8 cellular contexts compared by ENCODE assay signal in the genomic region with DNA sequence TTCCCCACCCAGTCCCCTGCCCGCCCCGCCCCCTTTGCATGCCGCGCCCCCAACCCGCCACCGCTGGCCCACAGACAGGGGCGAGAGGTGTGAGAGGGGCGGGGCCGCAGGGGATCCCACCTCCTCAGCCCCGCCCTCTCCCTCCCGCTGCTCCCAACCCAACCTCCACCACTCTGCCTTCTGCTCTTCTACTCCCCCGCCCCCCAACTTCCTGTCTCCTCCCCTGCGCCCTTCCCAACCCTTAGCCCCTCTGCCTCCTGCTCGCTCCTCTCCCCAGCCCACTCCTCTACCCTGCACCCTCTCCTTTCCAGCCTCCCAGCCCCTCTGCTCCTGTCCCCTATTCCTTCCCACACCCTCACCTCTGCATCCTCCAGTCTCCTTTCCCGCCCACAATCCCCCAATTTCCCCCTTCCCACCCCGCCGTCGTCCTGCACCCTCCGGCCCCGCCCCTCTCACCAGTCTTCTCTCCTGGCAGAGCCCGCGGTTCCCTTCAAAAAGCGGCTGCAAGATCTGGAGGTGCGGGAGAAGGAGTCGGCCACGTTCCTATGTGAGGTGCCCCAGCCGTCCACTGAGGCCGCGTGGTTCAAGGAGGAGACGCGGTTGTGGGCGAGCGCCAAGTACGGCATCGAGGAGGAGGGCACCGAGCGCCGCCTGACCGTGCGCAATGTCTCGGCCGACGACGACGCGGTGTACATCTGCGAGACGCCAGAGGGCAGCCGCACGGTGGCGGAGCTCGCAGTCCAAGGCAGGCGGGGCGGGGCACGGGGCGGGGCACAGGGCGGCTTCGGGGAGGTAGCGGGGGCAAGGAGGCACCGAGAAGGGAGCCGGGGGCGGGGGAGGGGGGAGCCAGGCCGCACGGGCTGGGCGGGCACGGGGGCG. TPM values are rescaled to one million over a fixed set of nuclear protein-coding genes. Genes with fewer than 3 reads are reported as not detected.
DNase-seq lines count a peak whose midpoint lies in the region; ATAC-seq and TF ChIP-seq lines count a peak whose summit lies in the region.

No MANE protein-coding gene starts in this region.

- H3K36me3 Mint-ChIP-seq in HFFc6 (ENCODE audit: low read depth) = no peaks in the 10 kb centered on the region
- H3K36me3 Mint-ChIP-seq in activated naive CD8-positive, alpha-beta T cell treated with anti-CD3 and anti-CD28 coated beads, Interleukin-2, amount 10 ng/mL, durations not matched to agents 7 days and 5 days = peaks cover 3% of the 10 kb centered on the region

- no peak for TF ChIP-seq POLR2A in prostate gland (IDR thresholded peaks at IDR 0.05)

- no peaks in the 10 kb centered on the region for H3K4me1 Mint-ChIP-seq in HFFc6 (ENCODE audit: low read depth)
- peaks cover 7% of the 10 kb centered on the region for H3K4me1 Mint-ChIP-seq in activated naive CD8-positive, alpha-beta T cell treated with anti-CD3 and anti-CD28 coated beads, Interleukin-2, amount 10 ng/mL, durations not matched to agents 7 days and 5 days

- peak overlapping the region; percentile 82 for H3K4me3 Mint-ChIP-seq in HFFc6
- H3K4me3 Mint-ChIP-seq in activated naive CD8-positive, alpha-beta T cell treated with anti-CD3 and anti-CD28 coated beads, Interleukin-2, amount 10 ng/mL, durations not matched to agents 7 days and 5 days = peak overlapping the region; percentile 92

- intact Hi-C loops in left cardiac atrium (cut with DNase I) (no loop called here), prostate gland (cut with DNase I) (no loop called here)

- POLR2A ChIA-PET in activated naive CD8-positive, alpha-beta T cell treated with anti-CD3 and anti-CD28 coated beads, Interleukin-2, amount 10 ng/mL, durations not matched to agents 7 days and 5 days (lab: Charles Lee) = interaction anchor here (0.7 to 1.6 kb wide), 5 partner anchors 73 to 251 kb away, joined by 3 to 8 read pairs (median 4); partner anchors contain the start of genes GUK1 and TRIM11

- peak overlapping the region; percentile 73 to 76 for H3K27ac ChIP-seq in prostate gland

- under 1% methylated on average over 51 of the region's 67 CpGs for WGBS in prostate gland

- H3K27me3 Mint-ChIP-seq in HFFc6 (ENCODE audit: insufficient read depth) = no peaks in the 10 kb centered on the region
- H3K27me3 Mint-ChIP-seq in activated naive CD8-positive, alpha-beta T cell treated with anti-CD3 and anti-CD28 coated beads, Interleukin-2, amount 10 ng/mL, durations not matched to agents 7 days and 5 days = no peaks in the 10 kb centered on the region

- H3K9me3 Mint-ChIP-seq in HFFc6 = no peaks in the 10 kb centered on the region
- H3K9me3 Mint-ChIP-seq in activated naive CD8-positive, alpha-beta T cell treated with anti-CD3 and anti-CD28 coated beads, Interleukin-2, amount 10 ng/mL, durations not matched to agents 7 days and 5 days = no peaks in the 10 kb centered on the region

- DNase-seq in GM04503 (ENCODE audit: low read depth) = peak; percentile 18
- DNase-seq in HFFc6 = peak; percentile 52
- DNase-seq in MV-4-11 (lab: John Stamatoyannopoulos, UW) = peak; percentile 48
- peak; percentile 88 for DNase-seq in SKM-1 treated with dmso at 0.1 percent for 144 hours (lab: John Stamatoyannopoulos, UW; ENCODE audit: unreplicated experiment)
- peak; percentile 90 for DNase-seq in activated naive CD8-positive, alpha-beta T cell treated with anti-CD3 and anti-CD28 coated beads, Interleukin-2, amount 10 ng/mL, durations not matched to agents 7 days and 5 days
- DNase-seq in left cardiac atrium = peak; percentile 88
- DNase-seq in prostate gland (ENCODE audit: low spot score) = peak; percentile 91
- peak; percentile 90 for DNase-seq in ureter (ENCODE audit: low spot score)

- H3K27me3 ChIP-seq in prostate gland (replicated peaks; ENCODE audit: insufficient read depth) = no peaks in the 10 kb centered on the region

- no peaks in the 10 kb centered on the region for H3K36me3 ChIP-seq in prostate gland

- H3K4me1 ChIP-seq in prostate gland (replicated peaks) = no peaks in the 10 kb centered on the region

- TF ChIP-seq CTCF in HFFc6 (IDR thresholded peaks at IDR 0.05) = peak; percentile 56
- TF ChIP-seq CTCF in prostate gland (IDR thresholded peaks at IDR 0.05) = peak; percentile 38 to 69 (median 64)

- peak; percentile 92 for ATAC-seq in activated naive CD8-positive, alpha-beta T cell treated with anti-CD3 and anti-CD28 coated beads, Interleukin-2, amount 10 ng/mL, durations not matched to agents 7 days and 5 days (ENCODE audit: low read depth)
- peak; percentile 76 to 81 for ATAC-seq in left cardiac atrium

- peak overlapping the region; percentile 38 to 49 for H3K4me3 ChIP-seq in prostate gland

- H3K27ac Mint-ChIP-seq in HFFc6 = no peak overlapping the region
- H3K27ac Mint-ChIP-seq in activated naive CD8-positive, alpha-beta T cell treated with anti-CD3 and anti-CD28 coated beads, Interleukin-2, amount 10 ng/mL, durations not matched to agents 7 days and 5 days = peak overlapping the region; percentile 85

- no peaks in the 10 kb centered on the region for H3K9me3 ChIP-seq in prostate gland

RNA-seq across cellular contexts. Expression of gene OBSCN, which starts 5.4 kb away (rescaled TPM):
- 1 to 10 TPM in 2 of 6 experiments, under 1 TPM in 4; 0.27 to 1.8 (median 0.53) TPM for total RNA-seq in HFFc6 (2021; fragmentation: NEBNext Ultra II Directional; extraction: Animal tissue kit (Norgen Biotek cat#: 25700))
- 10 to 100 TPM; 44.3 to 44.7 TPM for total RNA-seq in activated naive CD8-positive, alpha-beta T cell treated with anti-CD3 and anti-CD28 coated beads, Interleukin-2, amount 10 ng/mL, durations not matched to agents 7 days and 5 days
- total RNA-seq in left cardiac atrium (100 to 1,000 TPM; 194 to 201 TPM), prostate gland (10 to 100 TPM; 34.3 to 45.2 TPM), ureter (42.2 TPM)

RNA-seq across cellular contexts. Expression of gene IBA57, which starts 47.6 kb away (rescaled TPM):
- total RNA-seq in HFFc6 (2021; fragmentation: NEBNext Ultra II Directional; extraction: Animal tissue kit (Norgen Biotek cat#: 25700)) = 1 to 10 TPM; 4.2 to 5.8 (median 4.7) TPM
- total RNA-seq in activated naive CD8-positive, alpha-beta T cell treated with anti-CD3 and anti-CD28 coated beads, Interleukin-2, amount 10 ng/mL, durations not matched to agents 7 days and 5 days = 10 to 100 TPM in 1 of 2 experiments, 1 to 10 TPM in 1; 9.7 to 12.2 TPM
- total RNA-seq in left cardiac atrium = 10 to 100 TPM; 10.4 to 10.5 TPM
- 10 to 100 TPM in 1 of 2 donors, 1 to 10 TPM in 1; 5.6 to 17.4 TPM for total RNA-seq in prostate gland
- total RNA-seq in ureter = 11.5 TPM

Comparison
In these comparisons a context has a peak if more than half of its experiments do, and no peak if none do; other contexts are left out.
1. Peak in every context shown above with its lines: DNase-seq, ATAC-seq, H3K4me3 ChIP-seq and H3K27ac ChIP-seq.
2. DNase-seq: peak in every context shown above with its lines; median percentile 91 in prostate gland; 90 in activated naive CD8-positive, alpha-beta T cell treated with anti-CD3 and anti-CD28 coated beads, Interleukin-2, amount 10 ng/mL, durations not matched to agents 7 days and 5 days; 90 in ureter; 88 in SKM-1 treated with dmso at 0.1 percent for 144 hours; 88 in left cardiac atrium; 52 in HFFc6; 48 in MV-4-11; 18 in GM04503.
3. RNA of gene OBSCN, which starts 5.4 kb away (total RNA-seq): 194 to 201 TPM in left cardiac atrium, 34.3 to 45.2 TPM in prostate gland, 44.3 to 44.7 TPM in activated naive CD8-positive, alpha-beta T cell treated with anti-CD3 and anti-CD28 coated beads, Interleukin-2, amount 10 ng/mL, durations not matched to agents 7 days and 5 days and 42.2 TPM in ureter (single experiment); 0.27 to 1.8 TPM in HFFc6; every median in the first group is over 10 times any median in the second.